Comparison of ENCODE assay signal across 1 cellular context in the genomic region with DNA sequence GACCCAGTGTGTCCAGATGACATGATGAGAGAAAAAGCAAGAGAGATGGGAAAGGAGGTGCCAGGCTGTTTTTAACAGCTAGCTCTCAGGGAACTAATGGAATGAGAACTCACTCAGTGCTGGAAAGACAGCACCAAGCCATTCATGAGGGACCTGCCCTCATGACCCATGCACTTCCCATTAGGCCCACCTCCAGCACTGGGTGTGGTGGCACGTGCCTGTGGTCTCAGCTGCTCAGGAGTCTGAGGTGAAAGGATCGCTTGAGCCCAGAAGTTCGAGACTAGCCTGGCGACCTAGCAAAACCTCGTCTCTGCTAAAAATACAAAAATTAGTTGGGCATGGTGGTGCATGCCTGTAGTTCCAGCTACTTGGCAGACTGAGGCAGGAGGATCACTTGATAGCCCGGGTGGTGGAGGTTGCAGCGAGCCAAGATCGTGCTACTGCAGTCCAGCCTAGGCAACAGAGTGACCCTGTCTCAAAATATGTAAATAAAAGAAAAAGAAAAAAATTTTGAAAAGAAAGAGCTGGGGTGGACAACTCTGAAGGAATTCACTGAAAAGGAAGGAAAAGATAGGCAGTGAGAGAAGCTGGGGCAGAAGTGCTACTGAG.
TF ChIP-seq lines count a peak whose summit lies in the region.

No MANE protein-coding gene starts in this region.

TF ChIP-seq in WTC11, 78 proteins besides CTCF, POLR2A, EP300 and RAD21 (continued from another document):
- TF ChIP-seq, protein P1, sequence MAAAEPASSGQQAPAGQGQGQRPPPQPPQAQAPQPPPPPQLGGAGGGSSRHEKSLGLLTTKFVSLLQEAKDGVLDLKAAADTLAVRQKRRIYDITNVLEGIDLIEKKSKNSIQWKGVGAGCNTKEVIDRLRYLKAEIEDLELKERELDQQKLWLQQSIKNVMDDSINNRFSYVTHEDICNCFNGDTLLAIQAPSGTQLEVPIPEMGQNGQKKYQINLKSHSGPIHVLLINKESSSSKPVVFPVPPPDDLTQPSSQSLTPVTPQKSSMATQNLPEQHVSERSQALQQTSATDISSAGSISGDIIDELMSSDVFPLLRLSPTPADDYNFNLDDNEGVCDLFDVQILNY (CRISPR knock-in tag; IDR thresholded peaks at IDR 0.05) = no peak
- TF ChIP-seq, protein P2, sequence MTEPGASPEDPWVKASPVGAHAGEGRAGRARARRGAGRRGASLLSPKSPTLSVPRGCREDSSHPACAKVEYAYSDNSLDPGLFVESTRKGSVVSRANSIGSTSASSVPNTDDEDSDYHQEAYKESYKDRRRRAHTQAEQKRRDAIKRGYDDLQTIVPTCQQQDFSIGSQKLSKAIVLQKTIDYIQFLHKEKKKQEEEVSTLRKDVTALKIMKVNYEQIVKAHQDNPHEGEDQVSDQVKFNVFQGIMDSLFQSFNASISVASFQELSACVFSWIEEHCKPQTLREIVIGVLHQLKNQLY (CRISPR knock-in tag; IDR thresholded peaks at IDR 0.05) = no peak
- TF ChIP-seq TCF7 (CRISPR knock-in tag; IDR thresholded peaks at IDR 0.05; ENCODE audit: low read depth) (no peak), TEAD1 (CRISPR knock-in tag; IDR thresholded peaks at IDR 0.05) (no peak), MYBL2 (CRISPR knock-in tag; IDR thresholded peaks at IDR 0.05) (no peak), JUN (CRISPR knock-in tag; IDR thresholded peaks at IDR 0.05) (no peak)
- TF ChIP-seq, protein P3, sequence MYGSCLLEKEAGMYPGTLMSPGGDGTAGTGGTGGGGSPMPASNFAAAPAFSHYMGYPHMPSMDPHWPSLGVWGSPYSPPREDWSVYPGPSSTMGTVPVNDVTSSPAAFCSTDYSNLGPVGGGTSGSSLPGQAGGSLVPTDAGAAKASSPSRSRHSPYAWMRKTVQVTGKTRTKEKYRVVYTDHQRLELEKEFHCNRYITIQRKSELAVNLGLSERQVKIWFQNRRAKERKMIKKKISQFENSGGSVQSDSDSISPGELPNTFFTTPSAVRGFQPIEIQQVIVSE (CRISPR knock-in tag; IDR thresholded peaks at IDR 0.05; ENCODE audit: borderline replicate concordance) = no peak
